ENCODE assay signal across 13 cellular contexts in the genomic region with DNA sequence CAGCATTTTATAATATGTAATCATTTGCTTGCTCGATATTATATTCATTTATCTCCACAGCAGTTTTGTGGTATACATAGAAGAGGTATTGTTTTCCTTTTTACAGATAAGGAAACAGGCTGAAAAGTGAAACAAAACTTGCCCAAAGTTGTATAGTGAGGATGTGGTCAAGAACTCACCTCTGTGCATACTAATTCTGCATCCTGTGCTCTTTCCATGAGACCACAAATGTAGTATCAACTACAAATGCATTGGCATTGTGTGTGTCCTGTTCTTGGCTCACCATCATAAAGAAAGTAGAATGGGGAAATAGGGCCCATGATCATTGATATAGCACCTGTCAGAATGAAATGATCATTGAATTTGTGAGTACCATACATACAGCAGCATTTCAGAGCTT.
DNase-seq lines count a peak whose midpoint lies in the region; ATAC-seq, FAIRE-seq and TF ChIP-seq lines count a peak whose summit lies in the region.
"Had no signal": no experiment of that assay in that cellular context is flagged by ENCODE, and none has a peak within 500 bp of the region (broad histone marks: within the 10 kb centered on the region; RNA-seq: fewer than 3 reads in every experiment).

No MANE protein-coding gene starts in this region.

- CTCF ChIA-PET in CD8-positive, alpha-beta memory T cell (lab: Charles Lee), result no interaction called here
- CTCF ChIA-PET in PC-9 (lab: Charles Lee), result no interaction called here

- no peaks in the 10 kb centered on the region for H3F3A ChIP-seq in PC-9 (ENCODE audit: insufficient read depth, low read depth)

- H3K36me3 ChIP-seq in CD8-positive, alpha-beta memory T cell (ENCODE audit: insufficient read depth, low read length), result no peaks in the 10 kb centered on the region
- no peaks in the 10 kb centered on the region for H3K36me3 ChIP-seq in PC-9 (ENCODE audit: low read depth)
- H3K36me3 ChIP-seq: left lung, right atrium auricular region had no signal

- peaks cover 29 to 39% (median 34%) of the 10 kb centered on the region in 3 donors for H3K4me1 Mint-ChIP-seq in CD8-positive, alpha-beta memory T cell
- peaks cover 22% of the 10 kb centered on the region for H3K4me1 Mint-ChIP-seq in HFFc6 (ENCODE audit: low read depth)

- no peaks in the 10 kb centered on the region for H3K9me2 ChIP-seq in PC-9 (ENCODE audit: insufficient read depth)

- H3K79me2 ChIP-seq in PC-9 (ENCODE audit: low read depth), result no peaks in the 10 kb centered on the region

- intact Hi-C loops in PC-9 (cut with micrococcal nuclease; ENCODE audit: unreplicated experiment), result no loop called here

- peaks cover 0 to 5% (median 0%) of the 10 kb centered on the region in 5 donors for H3K9me3 Mint-ChIP-seq in CD8-positive, alpha-beta memory T cell
- peaks cover 10% of the 10 kb centered on the region for H3K9me3 Mint-ChIP-seq in HFFc6

- H3K27ac ChIP-seq in CD8-positive, alpha-beta memory T cell (ENCODE audit: low read depth, low read length), result no peak overlapping the region
- H3K27ac ChIP-seq in PC-9, result no peak overlapping the region
- H3K27ac ChIP-seq: left lung, right atrium auricular region had no signal

- H3K4me2 ChIP-seq in PC-9, result no peak overlapping the region

- H3K27ac Mint-ChIP-seq in CD8-positive, alpha-beta memory T cell, result peak overlapping the region in 6 of 8 donors; percentile 1 to 77 (median 64)
- no peak overlapping the region for H3K27ac Mint-ChIP-seq in HFFc6

- no peaks in the 10 kb centered on the region for H3K27me3 ChIP-seq in CD8-positive, alpha-beta memory T cell (ENCODE audit: insufficient read depth, low read length, poor library complexity, severe bottlenecking)
- no peaks in the 10 kb centered on the region for H3K27me3 ChIP-seq in PC-9 (ENCODE audit: insufficient read depth, low read depth)
- H3K27me3 ChIP-seq: left lung, right atrium auricular region had no signal

- H3K4me3 ChIP-seq in CD8-positive, alpha-beta memory T cell (ENCODE audit: low read length), result no peak overlapping the region
- H3K4me3 ChIP-seq in PC-9, result no peak overlapping the region
- H3K4me3 ChIP-seq: left lung, right atrium auricular region had no signal

- H3K4me1 ChIP-seq in CD8-positive, alpha-beta memory T cell (ENCODE audit: insufficient read depth, low read length), result peaks cover 19% of the 10 kb centered on the region
- H3K4me1 ChIP-seq in PC-9 (replicated peaks; ENCODE audit: insufficient read depth), result no peaks in the 10 kb centered on the region
- H3K4me1 ChIP-seq: left lung, right atrium auricular region had no signal

- no peaks in the 10 kb centered on the region for H3K9me3 ChIP-seq in CD8-positive, alpha-beta memory T cell (ENCODE audit: low read length)
- no peaks in the 10 kb centered on the region for H3K9me3 ChIP-seq in PC-9 (ENCODE audit: insufficient read depth, low read depth)

- peak; percentile 94 for ATAC-seq in HG02870 (IDR thresholded peaks at IDR 0.05; ENCODE audit: unreplicated experiment)
- ATAC-seq: left lung had no signal

- peak overlapping the region; percentile 0 to 55 (median 11) for H3K4me3 Mint-ChIP-seq in CD8-positive, alpha-beta memory T cell
- H3K4me3 Mint-ChIP-seq in HFFc6, result no peak overlapping the region

- POLR2A ChIA-PET in CD8-positive, alpha-beta memory T cell (lab: Charles Lee), result no interaction called here
- POLR2A ChIA-PET in PC-9 (lab: Charles Lee; ENCODE audit: unreplicated experiment), result no interaction called here

- no peak overlapping the region for H2AFZ ChIP-seq in PC-9

- no TSS peak for BruUV-seq in PC-9 (replicated peaks; lab: Mats Ljungman, UMichigan)

- peak in 2 of 5 donors; percentile 44 to 60 for DNase-seq in CD8-positive, alpha-beta memory T cell
- DNase-seq in GM19239 (ENCODE audit: insufficient read length, low spot score) (peak; percentile 9), M059J (ENCODE audit: low read depth) (peak; percentile 30), HFFc6 (no peak), NCI-H1436 (lab: John Stamatoyannopoulos, UW) (no peak), activated gamma-delta T cell treated with Interleukin-2 at 50 U/mL for 16 hours (no peak), PC-9 (no peak)
- DNase-seq: left lung; NCI-H1105 treated with DMSO at 0.1 percent for 48 hours; stimulated activated CD8-positive, alpha-beta memory T cell treated with anti-CD3 and anti-CD28 coated beads, Interleukin-4, amount 100 ng/mL, for 48 hours had no signal

- no peaks in the 10 kb centered on the region for H3K27me3 Mint-ChIP-seq in CD8-positive, alpha-beta memory T cell
- no peaks in the 10 kb centered on the region; the same call in 1 of the 2 replicates for H3K27me3 Mint-ChIP-seq in HFFc6 (ENCODE audit: insufficient read depth)

- no peaks in the 10 kb centered on the region for H4K20me1 ChIP-seq in PC-9 (ENCODE audit: insufficient read depth)

- peak; percentile 73 for FAIRE-seq in GM19239 (lab: Jason Lieb, UNC)
- FAIRE-seq: H1 had no signal

- peaks cover 0 to 8% (median 0%) of the 10 kb centered on the region in 3 donors for H3K36me3 Mint-ChIP-seq in CD8-positive, alpha-beta memory T cell
- H3K36me3 Mint-ChIP-seq in HFFc6 (ENCODE audit: low read depth), result peaks cover 4% of the 10 kb centered on the region; the same call in 1 of the 2 replicates

- TF ChIP-seq CTCF in HFFc6 (IDR thresholded peaks at IDR 0.05) (no peak), PC-9 (conservative IDR thresholded peaks at IDR 0.05) (no peak)

Comparison
In these comparisons a context has a peak if more than half of its experiments do, and no peak if none do; other contexts are left out.
1. DNase-seq: peak in GM19239 (single experiment) and M059J (single experiment); none in HFFc6 (single experiment), NCI-H1436 (single experiment), activated gamma-delta T cell treated with Interleukin-2 at 50 U/mL for 16 hours (single experiment) and PC-9 (0 of 2).